18 cellular contexts compared by ENCODE assay signal in the genomic region with DNA sequence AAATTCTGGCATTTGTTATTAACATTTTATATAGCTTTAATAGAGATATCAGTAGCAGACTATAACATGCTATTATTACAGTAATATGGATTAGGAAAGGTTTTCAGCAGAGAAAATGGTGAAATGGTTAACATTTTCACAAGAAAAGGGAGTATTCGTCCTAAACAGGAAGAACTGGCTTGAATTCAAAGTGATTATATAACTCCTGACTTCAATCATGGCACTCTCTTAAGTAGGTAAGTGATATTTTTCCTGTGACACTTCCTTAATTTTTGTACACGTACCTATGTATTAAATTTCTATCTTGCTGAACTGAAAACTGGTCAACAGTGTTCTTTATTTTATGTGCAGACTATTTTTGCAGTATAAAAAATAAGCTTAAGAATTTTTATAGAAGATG.
"Had no signal": no experiment of that assay in that cellular context is flagged by ENCODE, and none has a peak within 500 bp of the region (broad histone marks: within the 10 kb centered on the region; RNA-seq: fewer than 3 reads in every experiment).

No MANE protein-coding gene starts in this region.

- H3K4me1 ChIP-seq: right lobe of liver had no signal

- H3K9me3 ChIP-seq: gastrocnemius medialis, right lobe of liver had no signal

- H3K4me3 Mint-ChIP-seq: activated CD4-positive, alpha-beta memory T cell treated with anti-CD3 and anti-CD28 coated beads, Interleukin-2, amount 10 ng/mL, durations not matched to agents 7 days and 5 days; activated CD4-positive, alpha-beta T cell treated with anti-CD3 and anti-CD28 coated beads for 36 hours; activated naive CD8-positive, alpha-beta T cell treated with anti-CD3 and anti-CD28 coated beads for 36 hours; natural killer cell had no signal

- H3K9me3 Mint-ChIP-seq: activated CD4-positive, alpha-beta memory T cell treated with anti-CD3 and anti-CD28 coated beads, Interleukin-2, amount 10 ng/mL, durations not matched to agents 7 days and 5 days; activated naive CD8-positive, alpha-beta T cell treated with anti-CD3 and anti-CD28 coated beads for 36 hours; natural killer cell had no signal

- H3K36me3 ChIP-seq: gastrocnemius medialis, right lobe of liver, WERI-Rb-1 had no signal

- H3K27me3 Mint-ChIP-seq: activated CD4-positive, alpha-beta memory T cell treated with anti-CD3 and anti-CD28 coated beads, Interleukin-2, amount 10 ng/mL, durations not matched to agents 7 days and 5 days; activated CD4-positive, alpha-beta T cell treated with anti-CD3 and anti-CD28 coated beads for 36 hours; activated naive CD8-positive, alpha-beta T cell treated with anti-CD3 and anti-CD28 coated beads for 36 hours; progenitor cell of endocrine pancreas had no signal

- H3K4me1 Mint-ChIP-seq: activated CD4-positive, alpha-beta memory T cell treated with anti-CD3 and anti-CD28 coated beads, Interleukin-2, amount 10 ng/mL, durations not matched to agents 7 days and 5 days; natural killer cell had no signal

- H3K27ac ChIP-seq: gastrocnemius medialis, hepatocyte, right lobe of liver, WERI-Rb-1 had no signal

- H3K27me3 ChIP-seq: gastrocnemius medialis, hepatocyte, right lobe of liver had no signal

- H3K4me3 ChIP-seq: gastrocnemius medialis, hepatocyte, lung, right lobe of liver had no signal

- H3K27ac Mint-ChIP-seq: activated CD4-positive, alpha-beta memory T cell treated with anti-CD3 and anti-CD28 coated beads, Interleukin-2, amount 10 ng/mL, durations not matched to agents 7 days and 5 days; activated CD4-positive, alpha-beta T cell treated with anti-CD3 and anti-CD28 coated beads for 36 hours; activated naive CD8-positive, alpha-beta T cell treated with anti-CD3 and anti-CD28 coated beads for 36 hours; natural killer cell; progenitor cell of endocrine pancreas had no signal

- H3K36me3 Mint-ChIP-seq: activated naive CD8-positive, alpha-beta T cell treated with anti-CD3 and anti-CD28 coated beads for 36 hours; natural killer cell had no signal

- DNase-seq: activated CD4-positive, alpha-beta memory T cell treated with anti-CD3 and anti-CD28 coated beads, Interleukin-2, amount 10 ng/mL, durations not matched to agents 7 days and 5 days; activated CD4-positive, alpha-beta T cell treated with anti-CD3 and anti-CD28 coated beads for 36 hours; activated gamma-delta T cell treated with Interleukin-2 at 50 U/mL for 16 hours; activated naive CD8-positive, alpha-beta T cell treated with anti-CD3 and anti-CD28 coated beads for 36 hours; activated T-cell treated with anti-CD3 and anti-CD28 coated beads, Interleukin-2, amount 50 U/mL, for 48 hours; anterior cingulate cortex; gastrocnemius medialis; kidney; natural killer cell; nucleus accumbens; right lobe of liver; stimulated activated CD4-positive, alpha-beta T cell treated with anti-CD3 and anti-CD28 coated beads, Interleukin-12 subunit alpha, Interleukin-12 subunit beta, amount 100 ng/mL, for 4 hours; stimulated activated naive CD4-positive, alpha-beta T cell treated with Interleukin-2 at 50 U/mL for 16 hours; T-helper 9 cell; WERI-Rb-1 had no signal

- ATAC-seq: activated CD4-positive, alpha-beta T cell treated with anti-CD3 and anti-CD28 coated beads for 36 hours; gastrocnemius medialis; natural killer cell; right lobe of liver had no signal
